In the genomic region with DNA sequence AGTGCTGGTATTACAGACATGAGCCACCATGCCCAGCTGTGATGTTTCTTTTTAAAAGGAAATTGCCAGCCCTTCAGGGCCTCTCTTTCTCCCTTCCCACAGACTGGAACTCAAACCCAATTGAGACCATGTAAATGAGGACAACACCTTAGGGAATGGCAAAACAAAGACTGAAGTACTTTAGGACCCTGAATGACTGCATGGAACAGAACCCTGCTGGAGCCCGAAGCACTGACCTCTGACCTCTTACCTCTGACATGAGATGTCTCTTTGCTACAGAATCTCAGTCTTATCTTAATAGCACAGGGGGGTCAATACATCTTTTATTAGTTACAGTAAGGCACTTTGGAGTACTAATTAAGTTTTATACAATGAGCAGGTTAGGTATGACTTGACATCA, we compare ENCODE assay signal across 31 cellular contexts.
"Had no signal": no experiment of that assay in that cellular context is flagged by ENCODE, and none has a peak within 500 bp of the region (broad histone marks: within the 10 kb centered on the region; RNA-seq: fewer than 3 reads in every experiment).

No MANE protein-coding gene starts in this region.

- DNase-seq: activated CD4-positive, alpha-beta memory T cell treated with anti-CD3 and anti-CD28 coated beads for 36 hours; activated CD4-positive, alpha-beta T cell treated with anti-CD3 and anti-CD28 coated beads for 36 hours; activated CD4-positive, alpha-beta T cell treated with anti-CD3 and anti-CD28 coated beads, Interleukin-2, amount 10 ng/mL, durations not matched to agents 24 days and 14 days; activated CD4-positive, CD25-positive, alpha-beta regulatory T cell; activated CD4-positive, CD25-positive, alpha-beta regulatory T cell treated with anti-CD3 and anti-CD28 coated beads, Interleukin-2, amount 50 U/mL, for 72 hours; activated CD8-positive, alpha-beta memory T cell treated with anti-CD3 and anti-CD28 coated beads, Interleukin-2, amount 10 ng/mL, durations not matched to agents 7 days and 5 days; activated CD8-positive, alpha-beta T cell treated with anti-CD3 and anti-CD28 coated beads, Interleukin-2, amount 10 ng/mL, durations not matched to agents 7 days and 5 days; activated effector memory CD4-positive, alpha-beta T cell treated with Interleukin-2 at 50 U/mL for 16 hours; activated gamma-delta T cell treated with Interleukin-2 at 50 U/mL for 16 hours; activated naive CD4-positive, alpha-beta T cell treated with anti-CD3 and anti-CD28 coated beads, Interleukin-2, amount 50 U/mL, for 16 hours; activated naive CD4-positive, alpha-beta T cell treated with Interleukin-2 at 50 U/mL for 16 hours; activated T-cell treated with anti-CD3 and anti-CD28 coated beads, Interleukin-2, amount 50 U/mL, for 4 hours; amniotic stem cell; anterior cingulate cortex; brain microvascular endothelial cell; dorsolateral prefrontal cortex; effector memory CD8-positive, alpha-beta T cell; erythroblast; foreskin keratinocyte; gastrocnemius medialis; heart right ventricle; T-helper 2 cell had no signal

- H3K36me3 Mint-ChIP-seq: activated CD4-positive, alpha-beta memory T cell treated with anti-CD3 and anti-CD28 coated beads for 36 hours; activated naive CD8-positive, alpha-beta T cell had no signal

- FAIRE-seq: astrocyte, bronchial epithelial cell had no signal

- H3K27ac ChIP-seq: brain microvascular endothelial cell, coronary artery, dorsolateral prefrontal cortex, esophagus muscularis mucosa, foreskin keratinocyte, gastrocnemius medialis, heart right ventricle, hepatocyte had no signal

- H3K27ac Mint-ChIP-seq: activated CD4-positive, alpha-beta memory T cell treated with anti-CD3 and anti-CD28 coated beads for 36 hours; activated CD4-positive, alpha-beta T cell treated with anti-CD3 and anti-CD28 coated beads for 36 hours; activated CD4-positive, alpha-beta T cell treated with anti-CD3 and anti-CD28 coated beads, Interleukin-2, amount 10 ng/mL, durations not matched to agents 24 days and 14 days; activated CD8-positive, alpha-beta memory T cell treated with anti-CD3 and anti-CD28 coated beads, Interleukin-2, amount 10 ng/mL, durations not matched to agents 7 days and 5 days; activated CD8-positive, alpha-beta T cell treated with anti-CD3 and anti-CD28 coated beads, Interleukin-2, amount 10 ng/mL, durations not matched to agents 7 days and 5 days; activated naive CD8-positive, alpha-beta T cell; activated T-helper 17 cell treated with anti-CD3 and anti-CD28 coated beads, Interleukin-2, amount 50 U/mL, for 72 hours; dendritic cell treated with granulocyte-macrophage colony-stimulating factor and Interleukin-4, amounts not matched to agents 40 ng/mL and 50 ng/mL, for 4 days; effector memory CD8-positive, alpha-beta T cell had no signal

- H3K27me3 ChIP-seq: brain microvascular endothelial cell, dorsolateral prefrontal cortex, esophagus muscularis mucosa, foreskin keratinocyte, gastrocnemius medialis, heart right ventricle, hepatocyte had no signal

- H3K9me3 Mint-ChIP-seq: activated CD4-positive, alpha-beta memory T cell treated with anti-CD3 and anti-CD28 coated beads for 36 hours; activated CD4-positive, alpha-beta T cell treated with anti-CD3 and anti-CD28 coated beads, Interleukin-2, amount 10 ng/mL, durations not matched to agents 24 days and 14 days; activated T-cell treated with anti-CD3 and anti-CD28 coated beads, Interleukin-2, amount 50 U/mL, for 4 hours; activated T-helper 17 cell treated with anti-CD3 and anti-CD28 coated beads, Interleukin-2, amount 50 U/mL, for 72 hours; central memory CD8-positive, alpha-beta T cell; dendritic cell treated with granulocyte-macrophage colony-stimulating factor and Interleukin-4, amounts not matched to agents 40 ng/mL and 50 ng/mL, for 4 days; effector memory CD8-positive, alpha-beta T cell had no signal

- H3K4me1 Mint-ChIP-seq: activated CD4-positive, alpha-beta T cell treated with anti-CD3 and anti-CD28 coated beads for 36 hours; activated CD4-positive, alpha-beta T cell treated with anti-CD3 and anti-CD28 coated beads, Interleukin-2, amount 10 ng/mL, durations not matched to agents 24 days and 14 days; activated CD8-positive, alpha-beta memory T cell treated with anti-CD3 and anti-CD28 coated beads, Interleukin-2, amount 10 ng/mL, durations not matched to agents 7 days and 5 days; activated T-helper 17 cell treated with anti-CD3 and anti-CD28 coated beads, Interleukin-2, amount 50 U/mL, for 72 hours; central memory CD8-positive, alpha-beta T cell had no signal

- H3K9me3 ChIP-seq: esophagus muscularis mucosa, gastrocnemius medialis, heart right ventricle had no signal

- H3K4me2 ChIP-seq: hepatocyte had no signal

- H3K4me3 ChIP-seq: coronary artery, dorsolateral prefrontal cortex, esophagus muscularis mucosa, gastrocnemius medialis, heart right ventricle, hepatocyte had no signal

- H3K4me1 ChIP-seq: gastrocnemius medialis, heart right ventricle had no signal

- H3K27me3 Mint-ChIP-seq: activated CD4-positive, alpha-beta memory T cell treated with anti-CD3 and anti-CD28 coated beads for 36 hours; activated CD4-positive, alpha-beta T cell treated with anti-CD3 and anti-CD28 coated beads for 36 hours; activated CD4-positive, alpha-beta T cell treated with anti-CD3 and anti-CD28 coated beads, Interleukin-2, amount 10 ng/mL, durations not matched to agents 24 days and 14 days; activated CD8-positive, alpha-beta memory T cell treated with anti-CD3 and anti-CD28 coated beads, Interleukin-2, amount 10 ng/mL, durations not matched to agents 7 days and 5 days; activated naive CD8-positive, alpha-beta T cell; activated T-helper 17 cell treated with anti-CD3 and anti-CD28 coated beads, Interleukin-2, amount 50 U/mL, for 72 hours; central memory CD8-positive, alpha-beta T cell; dendritic cell treated with granulocyte-macrophage colony-stimulating factor and Interleukin-4, amounts not matched to agents 40 ng/mL and 50 ng/mL, for 4 days; effector memory CD8-positive, alpha-beta T cell had no signal

- H3K4me3 Mint-ChIP-seq: activated CD4-positive, alpha-beta memory T cell treated with anti-CD3 and anti-CD28 coated beads for 36 hours; activated CD4-positive, alpha-beta T cell treated with anti-CD3 and anti-CD28 coated beads for 36 hours; activated CD4-positive, alpha-beta T cell treated with anti-CD3 and anti-CD28 coated beads, Interleukin-2, amount 10 ng/mL, durations not matched to agents 24 days and 14 days; activated CD8-positive, alpha-beta memory T cell treated with anti-CD3 and anti-CD28 coated beads, Interleukin-2, amount 10 ng/mL, durations not matched to agents 7 days and 5 days; activated CD8-positive, alpha-beta T cell treated with anti-CD3 and anti-CD28 coated beads, Interleukin-2, amount 10 ng/mL, durations not matched to agents 7 days and 5 days; activated naive CD8-positive, alpha-beta T cell; activated T-cell treated with anti-CD3 and anti-CD28 coated beads, Interleukin-2, amount 50 U/mL, for 4 hours; activated T-helper 17 cell treated with anti-CD3 and anti-CD28 coated beads, Interleukin-2, amount 50 U/mL, for 72 hours; central memory CD8-positive, alpha-beta T cell; dendritic cell treated with granulocyte-macrophage colony-stimulating factor and Interleukin-4, amounts not matched to agents 40 ng/mL and 50 ng/mL, for 4 days; effector memory CD8-positive, alpha-beta T cell had no signal

- H3K79me2 ChIP-seq: hepatocyte had no signal

- H2AFZ ChIP-seq: hepatocyte had no signal

- H3K36me3 ChIP-seq: brain microvascular endothelial cell, gastrocnemius medialis had no signal

- ATAC-seq: activated CD4-positive, alpha-beta T cell treated with anti-CD3 and anti-CD28 coated beads for 36 hours; activated CD8-positive, alpha-beta memory T cell treated with anti-CD3 and anti-CD28 coated beads, Interleukin-2, amount 10 ng/mL, durations not matched to agents 7 days and 5 days; activated CD8-positive, alpha-beta T cell treated with anti-CD3 and anti-CD28 coated beads, Interleukin-2, amount 10 ng/mL, durations not matched to agents 7 days and 5 days; activated T-cell treated with anti-CD3 and anti-CD28 coated beads, Interleukin-2, amount 50 U/mL, for 4 hours; activated T-helper 17 cell treated with anti-CD3 and anti-CD28 coated beads, Interleukin-2, amount 50 U/mL, for 72 hours; effector memory CD8-positive, alpha-beta T cell; foreskin keratinocyte; gastrocnemius medialis; heart right ventricle had no signal
